Comparison of ENCODE assay signal across 8 cellular contexts in the genomic region with DNA sequence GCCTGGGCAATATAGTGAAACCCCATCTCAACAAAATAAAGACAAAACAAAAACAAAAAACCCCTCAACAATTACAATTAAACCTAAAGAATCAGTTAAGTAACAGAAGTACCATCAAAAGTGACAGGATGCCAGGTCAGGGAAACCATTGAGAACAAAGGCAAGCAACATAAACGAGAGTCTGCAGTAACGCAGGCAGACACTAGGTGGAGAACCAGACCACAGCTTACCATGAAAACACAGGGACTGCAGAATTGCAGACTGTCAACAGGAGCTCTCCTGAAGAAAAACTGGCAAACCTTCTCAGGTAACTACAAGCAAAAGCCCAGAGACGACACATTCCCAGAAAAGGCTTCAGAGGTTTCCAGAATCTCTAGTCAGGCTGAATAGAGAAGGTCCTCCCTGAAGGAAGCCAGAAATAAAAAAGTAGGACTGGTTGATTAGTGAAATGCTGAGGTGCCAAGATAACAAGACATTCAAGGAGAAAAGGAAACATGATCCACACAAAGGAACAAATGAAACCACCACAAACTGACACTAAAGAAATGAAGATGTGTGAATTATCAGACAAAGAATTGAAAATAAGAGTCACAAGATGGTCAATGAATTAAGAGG. TPM values are rescaled to one million over a fixed set of nuclear protein-coding genes. Genes with fewer than 3 reads are reported as not detected.
A peak's percentile ranks its signal among the peaks of the same experiment; 100 is the strongest.
DNase-seq lines count a peak whose midpoint lies in the region; ATAC-seq, FAIRE-seq and TF ChIP-seq lines count a peak whose summit lies in the region.

No MANE protein-coding gene starts in this region.

- no peak for TF ChIP-seq POLR2A in erythroblast (IDR thresholded peaks at IDR 0.05; ENCODE audit: low read length)

- peaks cover 20 to 54% (median 47%) of the 10 kb centered on the region in 4 donors for H3K4me1 Mint-ChIP-seq in naive thymus-derived CD8-positive, alpha-beta T cell

- FAIRE-seq in D721Med (lab: Jason Lieb, UNC): peak; percentile 92

- H3K27ac Mint-ChIP-seq in naive thymus-derived CD8-positive, alpha-beta T cell: peak overlapping the region in 9 of 10 donors; percentile 22 to 100 (median 69)

- POLR2A ChIA-PET in naive thymus-derived CD8-positive, alpha-beta T cell (lab: Charles Lee): interaction anchor here (1.4 kb wide), 1 partner anchor 325 kb away, joined by 6 read pairs; no protein-coding TSS in a partner anchor

- DNase-seq in D721Med (ENCODE audit: insufficient read length, low spot score) (no peak), KG1 (lab: John Stamatoyannopoulos, UW) (peak; percentile 72), OCI-M2 (lab: John Stamatoyannopoulos, UW; ENCODE audit: unreplicated experiment) (peak; percentile 11), activated T-cell treated with anti-CD3 and anti-CD28 coated beads for 48 hours (ENCODE audit: low read depth) (peak; percentile 41), erythroblast (lab: John Stamatoyannopoulos, UW) (peak; percentile 56 to 64)
- DNase-seq in naive thymus-derived CD8-positive, alpha-beta T cell: peak; percentile 40 to 90 (median 76)
- peak; percentile 12 to 82 (median 72) for DNase-seq in stimulated activated naive CD4-positive, alpha-beta T cell (lab: John Stamatoyannopoulos, UW)

- peaks cover 17 to 55% (median 30%) of the 10 kb centered on the region in 3 donors for H3K36me3 Mint-ChIP-seq in naive thymus-derived CD8-positive, alpha-beta T cell

- peak; percentile 99 for TF ChIP-seq CTCF in D721Med (IDR thresholded peaks at IDR 0.05; ENCODE audit: insufficient read depth, missing control alignments)

- peaks cover 0 to 80% (median 33%) of the 10 kb centered on the region in 9 donors for H3K9me3 Mint-ChIP-seq in naive thymus-derived CD8-positive, alpha-beta T cell

- H3K27me3 Mint-ChIP-seq in naive thymus-derived CD8-positive, alpha-beta T cell: peaks cover 0 to 5% (median 0%) of the 10 kb centered on the region in 5 donors

- peak overlapping the region in 9 of 10 donors; percentile 9 to 99 (median 64) for H3K4me3 Mint-ChIP-seq in naive thymus-derived CD8-positive, alpha-beta T cell

- ATAC-seq in naive thymus-derived CD8-positive, alpha-beta T cell: peak; percentile 40 to 56
- no peak for ATAC-seq in HG03378 (IDR thresholded peaks at IDR 0.05; ENCODE audit: unreplicated experiment)

RNA-seq across cellular contexts. Expression of gene ZNF665, which starts 2.2 kb away (rescaled TPM):
- 10 to 100 TPM; 12.9 to 15.3 TPM for total RNA-seq in naive thymus-derived CD8-positive, alpha-beta T cell
- polyA plus RNA-seq in naive thymus-derived CD8-positive, alpha-beta T cell: 10 to 100 TPM in 1 of 3 donors, 1 to 10 TPM in 2; 7.5 to 10.1 (median 8.3) TPM

RNA-seq across cellular contexts. Expression of gene ZNF347, which starts 36.5 kb away (rescaled TPM):
- 10 to 100 TPM; 26.0 to 27.1 TPM for total RNA-seq in naive thymus-derived CD8-positive, alpha-beta T cell
- 1 to 10 TPM; 5.8 to 7.7 (median 7.4) TPM for polyA plus RNA-seq in naive thymus-derived CD8-positive, alpha-beta T cell

RNA-seq across cellular contexts. Expression of gene ZNF677, which starts 59.3 kb away (rescaled TPM):
- total RNA-seq in naive thymus-derived CD8-positive, alpha-beta T cell: 10 to 100 TPM; 38.5 to 39.1 TPM
- polyA plus RNA-seq in naive thymus-derived CD8-positive, alpha-beta T cell: 10 to 100 TPM; 18.1 to 31.2 (median 28.4) TPM
